ENCODE assay signal across 1 cellular context in the genomic region with DNA sequence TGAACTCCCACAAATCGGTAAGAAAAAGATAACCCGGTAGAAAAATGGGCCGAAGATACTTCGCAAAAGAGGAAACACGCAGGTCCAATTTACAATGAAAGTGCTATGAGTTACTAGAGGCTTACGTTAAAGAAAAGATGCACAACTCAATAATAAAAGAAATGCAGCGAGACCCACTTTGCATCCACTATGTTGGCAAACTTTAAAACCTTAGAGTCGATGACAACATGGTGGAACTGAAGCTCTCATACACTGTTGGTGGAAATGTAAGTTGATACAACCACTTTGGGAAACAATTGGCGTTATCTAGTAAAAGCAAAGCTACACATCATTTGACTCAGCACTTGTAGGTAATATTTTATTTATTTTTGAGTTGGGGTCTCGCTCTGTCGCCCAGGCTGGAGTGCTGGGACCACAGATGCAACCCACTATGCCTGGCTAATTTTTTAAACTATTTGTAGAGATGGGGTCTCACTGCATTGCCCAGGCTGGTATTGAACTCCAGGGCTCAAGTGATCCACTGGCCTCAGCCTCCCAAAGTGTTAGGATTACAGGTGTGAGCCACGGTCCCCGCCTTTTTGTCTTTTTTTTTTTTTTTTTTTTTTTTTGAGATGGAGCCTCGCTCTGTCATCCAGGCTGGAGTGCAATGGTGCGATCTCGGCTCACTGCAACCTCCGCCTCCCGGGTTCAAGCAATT.
TF ChIP-seq lines count a peak whose summit lies in the region.

No MANE protein-coding gene starts in this region.

TF ChIP-seq in HepG2, 621 proteins besides CTCF, POLR2A, EP300 and RAD21:
- TF ChIP-seq ZFP36L2 (CRISPR knock-in tag; IDR thresholded peaks at IDR 0.05) (no peak), ZBTB3 (CRISPR knock-in tag; IDR thresholded peaks at IDR 0.05; ENCODE audit: borderline replicate concordance, low read depth) (0 out of 2 replicates have a peak, but pooled peaks have one; percentile 5), ZNF121 (CRISPR knock-in tag; IDR thresholded peaks at IDR 0.05) (peak; percentile 80)
TF ChIP-seq in HepG2: peak in this region for 2.
